28 cellular contexts compared by ENCODE assay signal in the genomic region with DNA sequence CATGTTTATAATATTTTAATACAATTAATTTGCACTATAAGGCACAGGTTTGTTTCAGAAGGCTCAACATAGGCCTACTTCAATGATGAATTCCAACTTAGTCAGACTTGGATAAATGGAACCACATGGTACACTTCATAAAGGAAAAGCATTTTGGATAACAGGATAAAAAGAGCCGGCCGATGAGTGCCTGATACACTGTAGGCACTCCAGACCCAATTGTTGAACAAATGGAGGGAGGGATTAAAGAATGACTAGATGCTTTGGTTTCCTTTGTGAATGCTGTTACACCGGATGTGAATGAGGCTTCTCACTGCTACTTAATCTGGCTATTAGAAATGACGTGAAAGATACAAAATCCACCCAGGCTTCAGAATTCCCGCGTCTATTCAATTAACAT.
"Had no signal": no experiment of that assay in that cellular context is flagged by ENCODE, and none has a peak within 500 bp of the region (broad histone marks: within the 10 kb centered on the region; RNA-seq: fewer than 3 reads in every experiment).

No MANE protein-coding gene starts in this region.

- H3K36me3 ChIP-seq: ascending aorta, breast epithelium, SJCRH30 had no signal

- ATAC-seq: activated CD8-positive, alpha-beta T cell treated with anti-CD3 and anti-CD28 coated beads for 36 hours; activated T-cell treated with anti-CD3 and anti-CD28 coated beads, Interleukin-2, amount 50 U/mL, for 72 hours; activated T-helper 17 cell treated with anti-CD3 and anti-CD28 coated beads, Interleukin-2, amount 50 U/mL, for 72 hours; Panc1 had no signal

- H3K4me3 ChIP-seq: ascending aorta, breast epithelium, SJCRH30, SK-N-MC had no signal

- H3K27ac ChIP-seq: ascending aorta, breast epithelium, KMS-11, SJCRH30, SK-N-MC had no signal

- H3K27me3 ChIP-seq: ascending aorta, breast epithelium, SJCRH30 had no signal

- H3K9me3 ChIP-seq: ascending aorta, breast epithelium, SJCRH30 had no signal

- H3K4me2 ChIP-seq: KMS-11 had no signal

- H3K4me1 ChIP-seq: breast epithelium, SJCRH30 had no signal

- H3K9ac ChIP-seq: KMS-11 had no signal

- DNase-seq: activated CD4-positive, alpha-beta T cell treated with anti-CD3 and anti-CD28 coated beads, Interleukin-2, amount 10 ng/mL, durations not matched to agents 24 days and 14 days; activated CD4-positive, alpha-beta T cell treated with anti-CD3 and anti-CD28 coated beads, Interleukin-2, amount 50 U/mL, for 4 hours; activated CD8-positive, alpha-beta T cell treated with anti-CD3 and anti-CD28 coated beads for 36 hours; activated effector memory CD4-positive, alpha-beta T cell treated with anti-CD3 and anti-CD28 coated beads, Interleukin-2, amount 50 U/mL, for 16 hours; activated naive CD4-positive, alpha-beta T cell; activated naive CD4-positive, alpha-beta T cell treated with anti-CD3 and anti-CD28 coated beads, Interleukin-2, amount 50 U/mL, for 16 hours; activated naive CD8-positive, alpha-beta T cell treated with anti-CD3 and anti-CD28 coated beads for 36 hours; activated T-cell treated with anti-CD3 and anti-CD28 coated beads, Interleukin-2, amount 50 U/mL, for 1 hour; activated T-cell treated with anti-CD3 and anti-CD28 coated beads, Interleukin-2, amount 50 U/mL, for 72 hours; amniotic stem cell; NCI-H1105; NCI-H1417 treated with DMSO at 0.1 percent for 48 hours; NCI-H187 treated with DMSO at 0.1 percent for 48 hours; NCI-H2081; NCI-H2171 treated with DMSO at 0.1 percent for 48 hours; NCI-H2227 treated with DMSO at 0.1 percent for 48 hours; NCI-H446; NCI-H510A treated with DMSO at 0.1 percent for 48 hours; NCI-H774; SHP77; SJCRH30; T1000 had no signal
